Comparison of ENCODE assay signal across 10 cellular contexts in genomic region chr20:31700747-31701146, GRCh38. TPM values are rescaled to one million over a fixed set of nuclear protein-coding genes. Genes with fewer than 3 reads are reported as not detected.
DNase-seq lines count a peak whose midpoint lies in the region; ATAC-seq and TF ChIP-seq lines count a peak whose summit lies in the region.
"Had no signal": no experiment of that assay in that cellular context is flagged by ENCODE, and none has a peak within 500 bp of the region (broad histone marks: within the 10 kb centered on the region; RNA-seq: fewer than 3 reads in every experiment).

No MANE protein-coding gene starts in this region.

- H3K9ac ChIP-seq in liver (ENCODE audit: low read depth in 1 of 2, low read length in 2 of 2) = no peak overlapping the region

- ATAC-seq in thoracic aorta (ENCODE audit: insufficient number of reproducible peaks, low FRiP score, low read depth) = no peak
- ATAC-seq in HG02884 (IDR thresholded peaks at IDR 0.05; ENCODE audit: unreplicated experiment) = no peak

- 60 to 63% (median 62%) methylated on average over 5 of the region's 5 CpGs for WGBS in adrenal gland, 4 donors
- 53% methylated on average over 5 of the region's 5 CpGs for WGBS in liver

- H3K4me3 Mint-ChIP-seq in activated CD4-positive, alpha-beta T cell treated with anti-CD3 and anti-CD28 coated beads, Interleukin-2, amount 10 ng/mL, durations not matched to agents 24 days and 14 days = peak overlapping the region; percentile 46
- H3K4me3 Mint-ChIP-seq: neural crest cell had no signal

- H3K4me1 ChIP-seq in adrenal gland (replicated peaks in 1 of 2) (peaks cover 35 to 41% of the 10 kb centered on the region in 2 donors), liver (ENCODE audit: control insufficient read depth in 4 of 4, insufficient read depth in 4 of 4, low read length in 3 of 4) (peaks cover 18 to 62% (median 41%) of the 10 kb centered on the region in 4 donors), thoracic aorta (ENCODE audit: control insufficient read depth in 1 of 2, low read depth in 2 of 2) (peaks cover 72 to 88% of the 10 kb centered on the region in 2 donors)

- TF ChIP-seq RAD21 in liver (IDR thresholded peaks at IDR 0.05) = no peak

- TF ChIP-seq POLR2A in adrenal gland (IDR thresholded peaks at IDR 0.05) = no peak

- peaks cover 67% of the 10 kb centered on the region for H3K36me3 Mint-ChIP-seq in activated CD4-positive, alpha-beta T cell treated with anti-CD3 and anti-CD28 coated beads, Interleukin-2, amount 10 ng/mL, durations not matched to agents 24 days and 14 days (ENCODE audit: low read depth)

- no peaks in the 10 kb centered on the region for H3K36me3 ChIP-seq in adrenal gland (replicated peaks in 1 of 2)
- H3K36me3 ChIP-seq in liver (ENCODE audit: control insufficient read depth in 4 of 4, insufficient read depth in 3 of 4, low read depth in 1 of 4, low read length in 3 of 4) = no peaks in the 10 kb centered on the region
- H3K36me3 ChIP-seq in thoracic aorta = no peaks in the 10 kb centered on the region

- no peaks in the 10 kb centered on the region for H3K9me3 Mint-ChIP-seq in activated CD4-positive, alpha-beta T cell treated with anti-CD3 and anti-CD28 coated beads, Interleukin-2, amount 10 ng/mL, durations not matched to agents 24 days and 14 days
- H3K9me3 Mint-ChIP-seq: neural crest cell had no signal

- H3K27ac ChIP-seq in adrenal gland (peak overlapping the region in 4 of 5 donors; percentile 76 to 95 (median 87)), liver (ENCODE audit: low read depth in 1 of 2, low read length in 2 of 2) (peak overlapping the region; percentile 89 to 97), thoracic aorta (peak overlapping the region; percentile 85 to 93)

- H3K27ac Mint-ChIP-seq in activated CD4-positive, alpha-beta T cell treated with anti-CD3 and anti-CD28 coated beads, Interleukin-2, amount 10 ng/mL, durations not matched to agents 24 days and 14 days = peak overlapping the region; percentile 84

- H3K9me3 ChIP-seq in adrenal gland (replicated peaks in 1 of 3) = no peaks in the 10 kb centered on the region
- H3K9me3 ChIP-seq in liver (ENCODE audit: control insufficient read depth in 4 of 4, low read length in 3 of 4) = no peaks in the 10 kb centered on the region
- no peaks in the 10 kb centered on the region for H3K9me3 ChIP-seq in thoracic aorta

- no peak for DNase-seq in activated CD4-positive, alpha-beta T cell treated with anti-CD3 and anti-CD28 coated beads, Interleukin-2, amount 10 ng/mL, durations not matched to agents 24 days and 14 days
- no peak for DNase-seq in activated CD4-positive, alpha-beta T cell treated with anti-CD3 and anti-CD28 coated beads, Interleukin-2, amount 50 U/mL, for 48 hours
- DNase-seq in adrenal gland (peak in 5 of 7 donors; percentile 34 to 48 (median 42)), thoracic aorta (ENCODE audit: low spot score) (no peak), anterior cingulate cortex (lab: John Stamatoyannopoulos, UW) (no peak), germinal center (ENCODE audit: low spot score) (no peak)
- DNase-seq: NCI-H526 treated with DMSO at 0.1 percent for 48 hours had no signal

- no peaks in the 10 kb centered on the region for H3K27me3 Mint-ChIP-seq in activated CD4-positive, alpha-beta T cell treated with anti-CD3 and anti-CD28 coated beads, Interleukin-2, amount 10 ng/mL, durations not matched to agents 24 days and 14 days

- intact Hi-C loops in activated CD4-positive, alpha-beta T cell treated with anti-CD3 and anti-CD28 coated beads, Interleukin-2, amount 10 ng/mL, durations not matched to agents 24 days and 14 days (cut with micrococcal nuclease) = no loop called here
- intact Hi-C loops in adrenal gland (cut with DNase I) = no loop called here

- H3K4me1 Mint-ChIP-seq in activated CD4-positive, alpha-beta T cell treated with anti-CD3 and anti-CD28 coated beads, Interleukin-2, amount 10 ng/mL, durations not matched to agents 24 days and 14 days = peaks cover 60% of the 10 kb centered on the region
- H3K4me1 Mint-ChIP-seq: neural crest cell had no signal

- H3K27me3 ChIP-seq in adrenal gland (no peaks in the 10 kb centered on the region), liver (ENCODE audit: control insufficient read depth in 4 of 4, insufficient read depth in 4 of 4, low read length in 3 of 4) (no peaks in the 10 kb centered on the region), thoracic aorta (replicated peaks; ENCODE audit: insufficient read depth) (no peaks in the 10 kb centered on the region)

- no peak overlapping the region for H3K4me3 ChIP-seq in adrenal gland
- no peak overlapping the region for H3K4me3 ChIP-seq in liver (ENCODE audit: low read depth in 1 of 3, low read length in 3 of 3)
- no peak overlapping the region for H3K4me3 ChIP-seq in thoracic aorta

- no peak for TF ChIP-seq CTCF in adrenal gland (IDR thresholded peaks at IDR 0.05)
- TF ChIP-seq CTCF in liver (IDR thresholded peaks at IDR 0.05; ENCODE audit: low read depth, low read length, missing input control) = no peak
- TF ChIP-seq CTCF in thoracic aorta (IDR thresholded peaks at IDR 0.05) = no peak

TF ChIP-seq in liver, 16 proteins besides CTCF, POLR2A, EP300 and RAD21:
- peak in 1 of 2 donors; percentile 12 for TF ChIP-seq RXRA (IDR thresholded peaks at IDR 0.05)
- no peak for TF ChIP-seq TAF1 (conservative IDR thresholded peaks at IDR 0.05)
TF ChIP-seq in liver: peak in this region for 1.

RNA-seq across cellular contexts. Expression of gene BCL2L1, which starts 21.9 kb away (rescaled TPM):
- 379 and 381 TPM in 2 replicates for total RNA-seq in activated CD4-positive, alpha-beta T cell treated with anti-CD3 and anti-CD28 coated beads, Interleukin-2, amount 10 ng/mL, durations not matched to agents 24 days and 14 days
- total RNA-seq in adrenal gland (100 to 1,000 TPM in 2 of 8 donors, 10 to 100 TPM in 6; 53.8 to 143 (median 84.6) TPM), liver (100 to 1,000 TPM in 1 of 2 donors, 10 to 100 TPM in 1; 48.4 to 124 TPM), thoracic aorta (100 to 1,000 TPM; 137 to 187 TPM)
- polyA plus RNA-seq in adrenal gland (10 to 100 TPM; 40.2 to 67.9 (median 40.8) TPM), liver (10 to 100 TPM; 29.7 to 43.7 TPM)

RNA-seq across cellular contexts. Expression of gene TPX2, which starts 38.3 kb away (rescaled TPM):
- 60.1 and 61.3 TPM in 2 replicates for total RNA-seq in activated CD4-positive, alpha-beta T cell treated with anti-CD3 and anti-CD28 coated beads, Interleukin-2, amount 10 ng/mL, durations not matched to agents 24 days and 14 days
- total RNA-seq in adrenal gland = 1 to 10 TPM; 2.1 to 3.4 (median 2.5) TPM
- 1 to 10 TPM in 1 of 3 donors, under 1 TPM in 2; 0.40 to 3.7 (median 0.57) TPM for polyA plus RNA-seq in adrenal gland
- 10 to 100 TPM in 1 of 2 donors, 1 to 10 TPM in 1; 1.3 to 40.8 TPM for total RNA-seq in liver
- polyA plus RNA-seq in liver = 1 to 10 TPM; 1.1 to 3.6 TPM
- total RNA-seq in thoracic aorta = 1 to 10 TPM; 1.5 TPM

Comparison
In these comparisons a context has a peak if more than half of its experiments do, and no peak if none do; other contexts are left out.
1. DNase-seq: peak in adrenal gland (5 of 7); none in activated CD4-positive, alpha-beta T cell treated with anti-CD3 and anti-CD28 coated beads, Interleukin-2, amount 10 ng/mL, durations not matched to agents 24 days and 14 days (single experiment), activated CD4-positive, alpha-beta T cell treated with anti-CD3 and anti-CD28 coated beads, Interleukin-2, amount 50 U/mL, for 48 hours (0 of 2), thoracic aorta (single experiment), anterior cingulate cortex (0 of 58) and germinal center (single experiment).
2. Peak in every context shown above with its lines, with median percentiles within 50 percentile points of each other: H3K27ac ChIP-seq.